In genomic region chr10:142371-142770, GRCh38 we compare ENCODE assay signal across 20 cellular contexts. TPM values are rescaled to one million over a fixed set of nuclear protein-coding genes. Genes with fewer than 3 reads are reported as not detected.
DNase-seq lines count a peak whose midpoint lies in the region; ATAC-seq and TF ChIP-seq lines count a peak whose summit lies in the region.
"Had no signal": no experiment of that assay in that cellular context is flagged by ENCODE, and none has a peak within 500 bp of the region (broad histone marks: within the 10 kb centered on the region; RNA-seq: fewer than 3 reads in every experiment).

No MANE protein-coding gene starts in this region.

- H3K4me3 ChIP-seq in Loucy (ENCODE audit: low read length, poor library complexity, severe bottlenecking) (no peak overlapping the region), body of pancreas (no peak overlapping the region), mesendoderm (ENCODE audit: low read length) (no peak overlapping the region), smooth muscle cell (no peak overlapping the region), esophagus squamous epithelium (no peak overlapping the region)
- H3K4me3 ChIP-seq: K562, SJSA1 had no signal

- TF ChIP-seq CTCF in Loucy (conservative IDR thresholded peaks at IDR 0.05; ENCODE audit: low read length) = no peak
- no peak for TF ChIP-seq CTCF in body of pancreas (IDR thresholded peaks at IDR 0.05)
- no peak for TF ChIP-seq CTCF in smooth muscle cell (IDR thresholded peaks at IDR 0.05; ENCODE audit: borderline replicate concordance, insufficient read depth, poor library complexity, severe bottlenecking)
- TF ChIP-seq CTCF in esophagus squamous epithelium (IDR thresholded peaks at IDR 0.05) = no peak

- H2BK5ac ChIP-seq in mesendoderm (ENCODE audit: low read length) = no peak overlapping the region

- WGBS in body of pancreas, 2 donors = 55 to 65% methylated on average over 3 of the region's 3 CpGs
- no CpG with 5 or more reads among the region's 3 CpGs for WGBS in mesendoderm (ENCODE audit: extremely low coverage, insufficient coverage, low lambda C conversion rate)
- 90% methylated on average over 3 of the region's 3 CpGs for WGBS in smooth muscle cell (ENCODE audit: low lambda C conversion rate)
- 82 to 90% methylated on average over 3 of the region's 3 CpGs for WGBS in esophagus squamous epithelium, 2 donors

- TF ChIP-seq POLR2A in body of pancreas (IDR thresholded peaks at IDR 0.05) = no peak
- TF ChIP-seq POLR2A in esophagus squamous epithelium (IDR thresholded peaks at IDR 0.05) = no peak

- H3K79me1 ChIP-seq in mesendoderm (ENCODE audit: low read length) = peaks cover 8% of the 10 kb centered on the region

- H4K5ac ChIP-seq in mesendoderm (ENCODE audit: low read length) = no peak overlapping the region

- no peak overlapping the region for H3K4ac ChIP-seq in mesendoderm (ENCODE audit: low read depth, low read length)

- no peak overlapping the region for H3K18ac ChIP-seq in mesendoderm (ENCODE audit: low read length)

- peaks cover 47% of the 10 kb centered on the region for H3K4me1 ChIP-seq in Loucy (ENCODE audit: insufficient read depth, low read length, poor library complexity, severe bottlenecking)
- H3K4me1 ChIP-seq in body of pancreas = peaks cover 47% of the 10 kb centered on the region
- H3K4me1 ChIP-seq in mesendoderm (ENCODE audit: control insufficient read depth, low read depth, low read length) = peaks cover 6% of the 10 kb centered on the region
- H3K4me1 ChIP-seq in smooth muscle cell (ENCODE audit: low read depth) = no peaks in the 10 kb centered on the region
- peaks cover 0 to 62% (median 0%) of the 10 kb centered on the region in 3 donors for H3K4me1 ChIP-seq in esophagus squamous epithelium

- ATAC-seq in body of pancreas (peak; percentile 40), GM19035 (IDR thresholded peaks at IDR 0.05; ENCODE audit: unreplicated experiment) (no peak)
- ATAC-seq: HepG2, K562, Panc1 had no signal

- H3K23ac ChIP-seq in mesendoderm (ENCODE audit: low read length) = no peak overlapping the region

- H3K9me3 ChIP-seq in Loucy (ENCODE audit: insufficient read depth, low read depth, low read length) (no peaks in the 10 kb centered on the region), body of pancreas (no peaks in the 10 kb centered on the region), smooth muscle cell (replicated peaks; ENCODE audit: low read depth) (no peaks in the 10 kb centered on the region), esophagus squamous epithelium (no peaks in the 10 kb centered on the region)
- H3K9me3 ChIP-seq: SJSA1 had no signal

- H3K36me3 ChIP-seq in Loucy (ENCODE audit: insufficient read depth, low read length) (no peaks in the 10 kb centered on the region), body of pancreas (replicated peaks in 1 of 2; ENCODE audit: insufficient read depth in 1 of 2, low read depth in 2 of 2) (no peaks in the 10 kb centered on the region), mesendoderm (ENCODE audit: control insufficient read depth, insufficient read depth, low read length) (no peaks in the 10 kb centered on the region), smooth muscle cell (ENCODE audit: low read depth) (no peaks in the 10 kb centered on the region), esophagus squamous epithelium (no peaks in the 10 kb centered on the region)
- H3K36me3 ChIP-seq: SJSA1 had no signal

- H3K56ac ChIP-seq in mesendoderm (ENCODE audit: low read length) = no peak overlapping the region

- H4K8ac ChIP-seq in mesendoderm (ENCODE audit: low read depth, low read length) = no peak overlapping the region

- no peak overlapping the region for H2BK15ac ChIP-seq in mesendoderm (replicated peaks; ENCODE audit: low read depth)

- H2AFZ ChIP-seq in Loucy (ENCODE audit: low read length) = no peak overlapping the region
- no peak overlapping the region for H2AFZ ChIP-seq in smooth muscle cell (ENCODE audit: low read depth)

- no peaks in the 10 kb centered on the region for H3K27me3 ChIP-seq in Loucy (ENCODE audit: insufficient read depth, low read length, poor library complexity, severe bottlenecking)
- H3K27me3 ChIP-seq in body of pancreas = no peaks in the 10 kb centered on the region
- H3K27me3 ChIP-seq in mesendoderm (ENCODE audit: insufficient read depth, low read length, poor library complexity) = no peaks in the 10 kb centered on the region
- no peaks in the 10 kb centered on the region for H3K27me3 ChIP-seq in smooth muscle cell (ENCODE audit: low read depth)
- H3K27me3 ChIP-seq in esophagus squamous epithelium = no peaks in the 10 kb centered on the region
- H3K27me3 ChIP-seq: SJSA1 had no signal

- H3F3A ChIP-seq in Loucy (ENCODE audit: low read depth) = peaks cover 3% of the 10 kb centered on the region; the same call in 1 of the 2 replicates
- H3F3A ChIP-seq in smooth muscle cell (ENCODE audit: low read depth) = no peaks in the 10 kb centered on the region

- H2BK120ac ChIP-seq in mesendoderm (ENCODE audit: low read depth, low read length) = no peak overlapping the region

- H3K4me2 ChIP-seq in Loucy (ENCODE audit: low read depth, low read length, poor library complexity, severe bottlenecking) = peak overlapping the region; percentile 6
- H3K4me2 ChIP-seq in mesendoderm (ENCODE audit: low read length) = no peak overlapping the region
- no peak overlapping the region for H3K4me2 ChIP-seq in smooth muscle cell

- H3K27ac ChIP-seq in body of pancreas (no peak overlapping the region), mesendoderm (ENCODE audit: low read depth, low read length) (no peak overlapping the region), smooth muscle cell (ENCODE audit: low read depth) (peak overlapping the region; percentile 5), esophagus squamous epithelium (no peak overlapping the region)
- H3K27ac ChIP-seq: HL-60, SJSA1 had no signal

- H3K9ac ChIP-seq in Loucy (ENCODE audit: low read depth, low read length, poor library complexity, severe bottlenecking) = no peak overlapping the region
- H3K9ac ChIP-seq in mesendoderm (ENCODE audit: low read length) = no peak overlapping the region
- no peak overlapping the region for H3K9ac ChIP-seq in smooth muscle cell (ENCODE audit: low read depth)

- DNase-seq in body of pancreas = no peak
- peak; percentile 44 for DNase-seq in mesendoderm
- DNase-seq in smooth muscle cell (lab: John Stamatoyannopoulos, UW; ENCODE audit: unreplicated experiment) = no peak
- no peak for DNase-seq in SW480 (ENCODE audit: low spot score)
- no peak for DNase-seq in NCI-H128 (lab: John Stamatoyannopoulos, UW; ENCODE audit: unreplicated experiment)
- no peak for DNase-seq in esophagus squamous epithelium (lab: John Stamatoyannopoulos, UW)
- DNase-seq: CD4-positive, CD25-positive, alpha-beta regulatory T cell; EL; GF-D8; NCI-H1092; NCI-H2029; NCI-H2227 treated with DMSO at 0.1 percent for 48 hours; NCI-H510A had no signal

- intact Hi-C loops in body of pancreas (cut with DNase I) = no loop called here
- intact Hi-C loops in esophagus squamous epithelium (cut with DNase I) = no loop called here

- no peak overlapping the region for H2AK5ac ChIP-seq in mesendoderm (ENCODE audit: low read length)

- H3K79me2 ChIP-seq in Loucy (ENCODE audit: insufficient read depth, low read length) (peaks cover 92% of the 10 kb centered on the region), mesendoderm (ENCODE audit: control insufficient read depth, insufficient read depth, low read length) (peaks cover 51% of the 10 kb centered on the region), smooth muscle cell (ENCODE audit: low read depth) (peaks cover 100% of the 10 kb centered on the region)

- H3K9me2 ChIP-seq in Loucy (replicated peaks; ENCODE audit: low read depth, low read length) = no peaks in the 10 kb centered on the region

- H4K20me1 ChIP-seq in Loucy (ENCODE audit: insufficient read depth, low read length, poor library complexity, severe bottlenecking) (peaks cover 46% of the 10 kb centered on the region), smooth muscle cell (ENCODE audit: low read depth) (peaks cover 97% of the 10 kb centered on the region)

RNA-seq across cellular contexts. Expression of gene ZMYND11, which starts 7.1 kb away (rescaled TPM):
- total RNA-seq in body of pancreas (10 to 100 TPM; 37.6 to 43.8 TPM), smooth muscle cell (66.3 and 71.2 TPM in 2 replicates), esophagus squamous epithelium (10 to 100 TPM; 22.9 to 67.9 (median 32.2) TPM)
- polyA plus RNA-seq in mesendoderm (2013, experiment 1 of 2) = 24.7 TPM
- 24.1 TPM for polyA plus RNA-seq in mesendoderm (2013, experiment 2 of 2)
- 27.7 and 33.7 TPM in 2 replicates for polyA plus RNA-seq in smooth muscle cell
